Comparison of ENCODE assay signal across 18 cellular contexts in the genomic region with DNA sequence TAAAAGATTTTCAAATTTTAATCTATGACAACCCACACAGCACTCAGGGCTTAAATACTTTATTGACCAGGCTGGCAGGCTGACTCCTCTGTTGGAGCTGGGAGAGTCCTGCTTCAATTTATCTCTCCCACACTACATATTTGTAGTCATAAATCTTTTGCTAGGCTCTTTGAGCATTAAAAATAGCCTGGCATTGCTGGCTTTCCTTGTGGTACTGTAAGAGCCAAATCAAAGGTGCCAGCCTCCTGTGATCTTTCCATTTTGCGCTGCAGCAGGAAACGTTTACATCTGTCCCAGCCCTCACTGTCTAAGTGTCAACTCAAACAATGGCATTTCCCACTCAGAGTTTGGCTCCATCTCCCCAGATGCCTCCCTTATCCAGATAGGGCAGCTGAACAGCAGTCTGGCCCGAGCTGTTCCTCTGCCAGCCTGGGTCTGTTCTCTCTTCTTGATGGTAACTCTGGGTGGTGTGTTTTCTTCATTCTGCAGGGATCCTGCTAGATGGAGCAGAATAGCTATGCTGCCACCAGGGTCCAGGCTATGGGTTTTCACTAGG.
"Had no signal": no experiment of that assay in that cellular context is flagged by ENCODE, and none has a peak within 500 bp of the region (broad histone marks: within the 10 kb centered on the region; RNA-seq: fewer than 3 reads in every experiment).

No MANE protein-coding gene starts in this region.

- H3K9ac ChIP-seq: parathyroid adenoma had no signal

- H3K4me2 ChIP-seq: hepatocyte had no signal

- H3K4me1 ChIP-seq: breast epithelium had no signal

- H3K79me2 ChIP-seq: hepatocyte, parathyroid adenoma had no signal

- H3K4me3 ChIP-seq: breast epithelium, gastroesophageal sphincter, hepatocyte had no signal

- H2AFZ ChIP-seq: hepatocyte, parathyroid adenoma had no signal

- H3K27ac ChIP-seq: breast epithelium, gastroesophageal sphincter, hepatocyte, neutrophil, parathyroid adenoma had no signal

- H3K36me3 ChIP-seq: breast epithelium, gastroesophageal sphincter, neutrophil had no signal

- H3K9me3 ChIP-seq: breast epithelium, gastroesophageal sphincter, neutrophil had no signal

- ATAC-seq: activated CD4-positive, CD25-positive, alpha-beta regulatory T cell treated with anti-CD3 and anti-CD28 coated beads, Interleukin-2, amount 50 U/mL, for 24 hours; gastroesophageal sphincter; naive thymus-derived CD8-positive, alpha-beta T cell; stimulated activated naive CD8-positive, alpha-beta T cell treated with anti-CD3 and anti-CD28 coated beads, Interleukin-15, Interleukin-2, amounts not matched to agents 100 U/mL and 50 U/mL, for 24 hours had no signal

- DNase-seq: activated naive CD4-positive, alpha-beta T cell; activated T-cell treated with anti-CD3 and anti-CD28 coated beads for 4 hours; aorta; dermis blood vessel endothelial cell; endodermal cell; kidney; mesenchymal stem cell; naive thymus-derived CD8-positive, alpha-beta T cell; retina; small intestine; stimulated activated naive CD8-positive, alpha-beta T cell treated with anti-CD3 and anti-CD28 coated beads, Interleukin-15, Interleukin-2, amounts not matched to agents 100 U/mL and 50 U/mL, for 24 hours; trophoblast cell had no signal

- FAIRE-seq: kidney, small intestine had no signal

- H3K27me3 ChIP-seq: breast epithelium, gastroesophageal sphincter, hepatocyte, neutrophil had no signal
